6 cellular contexts compared by ENCODE assay signal in the genomic region with DNA sequence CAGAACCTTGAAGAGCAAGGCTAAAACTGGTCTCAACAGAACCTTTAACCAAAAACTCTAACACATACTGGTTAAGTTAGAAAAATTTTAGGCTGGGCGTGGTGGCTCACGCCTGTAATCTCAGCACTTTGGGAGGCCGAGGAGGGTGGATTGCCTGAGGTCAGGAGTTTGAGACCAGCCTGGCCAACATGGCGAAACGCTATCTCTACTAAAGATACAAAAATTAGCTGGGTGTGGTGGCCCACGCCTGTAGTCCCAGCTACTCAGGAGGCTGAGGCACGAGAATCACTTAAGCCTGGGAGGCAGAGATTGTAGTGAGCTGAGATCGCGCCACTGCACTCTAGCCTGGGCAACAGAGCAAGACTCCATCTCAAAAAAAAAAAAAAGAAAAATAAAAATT. TPM values are rescaled to one million over a fixed set of nuclear protein-coding genes. Genes with fewer than 3 reads are reported as not detected.
DNase-seq lines count a peak whose midpoint lies in the region; ATAC-seq and TF ChIP-seq lines count a peak whose summit lies in the region.
"Not testable (repeated sequence)": the region's sequence is repeated elsewhere in the genome, so short reads cannot be mapped to it uniquely, and the experiment has no call there.

No MANE protein-coding gene starts in this region.

- H3K27ac ChIP-seq in coronary artery (peak overlapping the region in 1 of 2 donors; percentile 2), tibial nerve (peak overlapping the region in 3 of 4 donors; percentile 48 to 79 (median 79))

- not testable (repeated sequence) for TF ChIP-seq EP300 in tibial nerve (IDR thresholded peaks at IDR 0.05)

- ATAC-seq in activated T-helper 17 cell treated with anti-CD3 and anti-CD28 coated beads, Interleukin-2, amount 50 U/mL, for 72 hours (replicated peaks); naive thymus-derived CD8-positive, alpha-beta T cell: not testable (repeated sequence)

- POLR2A ChIA-PET in naive thymus-derived CD8-positive, alpha-beta T cell (lab: Charles Lee) = interaction anchor here (0.7 to 58.8 kb wide), 5 partner anchors 9 to 289 kb away, joined by 3 to 1841 read pairs (median 23); a partner anchor contains a TSS

- H3K36me3 Mint-ChIP-seq in HFFc6 (ENCODE audit: low read depth) = peaks cover 38% of the 10 kb centered on the region
- peaks cover 81% of the 10 kb centered on the region for H3K36me3 Mint-ChIP-seq in T-helper 2 cell treated with Interferon-gamma antibody and Interleukin-4, amounts not matched to agents 5 μg/mL and 100 μg/mL, for 36 hours (ENCODE audit: low read depth)
- peaks cover 100% of the 10 kb centered on the region for H3K36me3 Mint-ChIP-seq in activated T-helper 17 cell treated with anti-CD3 and anti-CD28 coated beads, Interleukin-2, amount 50 U/mL, for 72 hours (ENCODE audit: low read depth)
- peaks cover 9 to 86% (median 39%) of the 10 kb centered on the region in 3 donors for H3K36me3 Mint-ChIP-seq in naive thymus-derived CD8-positive, alpha-beta T cell

- not testable (repeated sequence) for H3K27me3 ChIP-seq in tibial nerve

- H3K27me3 Mint-ChIP-seq in HFFc6 (ENCODE audit: insufficient read depth); T-helper 2 cell treated with Interferon-gamma antibody and Interleukin-4, amounts not matched to agents 5 μg/mL and 100 μg/mL, for 36 hours (ENCODE audit: low read depth); activated T-helper 17 cell treated with anti-CD3 and anti-CD28 coated beads, Interleukin-2, amount 50 U/mL, for 72 hours; naive thymus-derived CD8-positive, alpha-beta T cell: not testable (repeated sequence)

- not testable (repeated sequence) for H3K9me3 ChIP-seq in tibial nerve

- not testable (repeated sequence) for H3K4me3 Mint-ChIP-seq in HFFc6
- peak overlapping the region; percentile 72 for H3K4me3 Mint-ChIP-seq in T-helper 2 cell treated with Interferon-gamma antibody and Interleukin-4, amounts not matched to agents 5 μg/mL and 100 μg/mL, for 36 hours
- peak overlapping the region; percentile 95 for H3K4me3 Mint-ChIP-seq in activated T-helper 17 cell treated with anti-CD3 and anti-CD28 coated beads, Interleukin-2, amount 50 U/mL, for 72 hours
- H3K4me3 Mint-ChIP-seq in naive thymus-derived CD8-positive, alpha-beta T cell = peak overlapping the region; percentile 79 to 98 (median 93)

- WGBS in tibial nerve, 2 donors = 91 to 93% methylated on average over 9 of the region's 9 CpGs

- peaks cover 0 to 100% (median 56%) of the 10 kb centered on the region in 4 donors for H3K4me1 ChIP-seq in tibial nerve

- TF ChIP-seq CTCF in HFFc6 (IDR thresholded peaks at IDR 0.05); coronary artery (IDR thresholded peaks at IDR 0.05); tibial nerve (IDR thresholded peaks at IDR 0.05): not testable (repeated sequence)

- H3K9me3 Mint-ChIP-seq in HFFc6; T-helper 2 cell treated with Interferon-gamma antibody and Interleukin-4, amounts not matched to agents 5 μg/mL and 100 μg/mL, for 36 hours; activated T-helper 17 cell treated with anti-CD3 and anti-CD28 coated beads, Interleukin-2, amount 50 U/mL, for 72 hours; naive thymus-derived CD8-positive, alpha-beta T cell: not testable (repeated sequence)

- peaks cover 0 to 40% (median 12%) of the 10 kb centered on the region in 3 donors for H3K36me3 ChIP-seq in tibial nerve

- peak overlapping the region; percentile 16; the same call in 1 of the 2 replicates for H3K27ac Mint-ChIP-seq in HFFc6
- peak overlapping the region; percentile 70 for H3K27ac Mint-ChIP-seq in T-helper 2 cell treated with Interferon-gamma antibody and Interleukin-4, amounts not matched to agents 5 μg/mL and 100 μg/mL, for 36 hours
- peak overlapping the region; percentile 87 for H3K27ac Mint-ChIP-seq in activated T-helper 17 cell treated with anti-CD3 and anti-CD28 coated beads, Interleukin-2, amount 50 U/mL, for 72 hours
- H3K27ac Mint-ChIP-seq in naive thymus-derived CD8-positive, alpha-beta T cell = peak overlapping the region; percentile 92 to 99 (median 97)

- peaks cover 65% of the 10 kb centered on the region for H3K4me1 Mint-ChIP-seq in HFFc6 (ENCODE audit: low read depth)
- peaks cover 65% of the 10 kb centered on the region for H3K4me1 Mint-ChIP-seq in T-helper 2 cell treated with Interferon-gamma antibody and Interleukin-4, amounts not matched to agents 5 μg/mL and 100 μg/mL, for 36 hours (ENCODE audit: low read depth)
- peaks cover 52% of the 10 kb centered on the region for H3K4me1 Mint-ChIP-seq in activated T-helper 17 cell treated with anti-CD3 and anti-CD28 coated beads, Interleukin-2, amount 50 U/mL, for 72 hours
- H3K4me1 Mint-ChIP-seq in naive thymus-derived CD8-positive, alpha-beta T cell = peaks cover 38 to 98% (median 76%) of the 10 kb centered on the region in 4 donors

- DNase-seq in HFFc6; T-helper 2 cell treated with Interferon-gamma antibody and Interleukin-4, amounts not matched to agents 5 μg/mL and 100 μg/mL, for 36 hours (ENCODE audit: low spot score); coronary artery (ENCODE audit: low spot score); naive thymus-derived CD8-positive, alpha-beta T cell; tibial nerve (ENCODE audit: low spot score in 2 of 2): not testable (repeated sequence)

- TF ChIP-seq POLR2A in tibial nerve (IDR thresholded peaks at IDR 0.05) = not testable (repeated sequence)

- H3K4me3 ChIP-seq in coronary artery = peak overlapping the region; percentile 33
- not testable (repeated sequence) for H3K4me3 ChIP-seq in tibial nerve

RNA-seq across cellular contexts. Expression of a gene that starts 6.3 kb away (rescaled TPM):
- total RNA-seq in HFFc6 (2021; fragmentation: NEBNext Ultra II Directional; extraction: Animal tissue kit (Norgen Biotek cat#: 25700)) = 10 to 100 TPM; 55.2 to 62.0 (median 58.6) TPM
- total RNA-seq in activated T-helper 17 cell treated with anti-CD3 and anti-CD28 coated beads, Interleukin-2, amount 50 U/mL, for 72 hours = 100 to 1,000 TPM in 1 of 2 donors, 10 to 100 TPM in 1; 81.1 to 106 TPM
- 100 to 1,000 TPM; 190 to 191 TPM for total RNA-seq in naive thymus-derived CD8-positive, alpha-beta T cell
- polyA plus RNA-seq in naive thymus-derived CD8-positive, alpha-beta T cell = 100 to 1,000 TPM; 136 to 172 (median 146) TPM
- 10 to 100 TPM; 42.1 to 52.9 (median 48.6) TPM for total RNA-seq in tibial nerve

RNA-seq across cellular contexts. Expression of a gene that starts 15.5 kb away (rescaled TPM):
- 1 to 10 TPM; 7.0 to 9.9 (median 8.7) TPM for total RNA-seq in HFFc6 (2021; fragmentation: NEBNext Ultra II Directional; extraction: Animal tissue kit (Norgen Biotek cat#: 25700))
- total RNA-seq in activated T-helper 17 cell treated with anti-CD3 and anti-CD28 coated beads, Interleukin-2, amount 50 U/mL, for 72 hours = 10 to 100 TPM; 22.8 to 25.2 TPM
- 10 to 100 TPM; 39.9 to 41.5 TPM for total RNA-seq in naive thymus-derived CD8-positive, alpha-beta T cell
- polyA plus RNA-seq in naive thymus-derived CD8-positive, alpha-beta T cell = 10 to 100 TPM in 1 of 3 donors, 1 to 10 TPM in 2; 6.4 to 10.4 (median 7.6) TPM
- total RNA-seq in tibial nerve = 10 to 100 TPM in 3 of 4 donors, 1 to 10 TPM in 1; 5.4 to 27.1 (median 19.9) TPM

RNA-seq across cellular contexts. Expression of a gene that starts 26.6 kb away (rescaled TPM):
- 10 to 100 TPM; 20.8 to 23.4 (median 20.9) TPM for total RNA-seq in HFFc6 (2021; fragmentation: NEBNext Ultra II Directional; extraction: Animal tissue kit (Norgen Biotek cat#: 25700))
- 100 to 1,000 TPM in 1 of 2 donors, 10 to 100 TPM in 1; 84.6 to 112 TPM for total RNA-seq in activated T-helper 17 cell treated with anti-CD3 and anti-CD28 coated beads, Interleukin-2, amount 50 U/mL, for 72 hours
- 100 to 1,000 TPM; 108 to 114 TPM for total RNA-seq in naive thymus-derived CD8-positive, alpha-beta T cell
- polyA plus RNA-seq in naive thymus-derived CD8-positive, alpha-beta T cell = 100 to 1,000 TPM in 2 of 3 donors, 10 to 100 TPM in 1; 68.0 to 172 (median 106) TPM
- total RNA-seq in tibial nerve = 10 to 100 TPM; 25.8 to 35.1 (median 27.8) TPM

RNA-seq across cellular contexts. Expression of a gene that starts 33.2 kb away (rescaled TPM):
- 10 to 100 TPM; 73.9 to 83.0 (median 80.7) TPM for total RNA-seq in HFFc6 (2021; fragmentation: NEBNext Ultra II Directional; extraction: Animal tissue kit (Norgen Biotek cat#: 25700))
- 100 to 1,000 TPM in 1 of 2 donors, 10 to 100 TPM in 1; 89.9 to 159 TPM for total RNA-seq in activated T-helper 17 cell treated with anti-CD3 and anti-CD28 coated beads, Interleukin-2, amount 50 U/mL, for 72 hours
- 10 to 100 TPM; 77.2 to 77.6 TPM for total RNA-seq in naive thymus-derived CD8-positive, alpha-beta T cell
- 100 to 1,000 TPM; 112 to 171 (median 142) TPM for polyA plus RNA-seq in naive thymus-derived CD8-positive, alpha-beta T cell
- 10 to 100 TPM; 59.2 to 72.9 (median 60.4) TPM for total RNA-seq in tibial nerve

RNA-seq across cellular contexts. Expression of a gene that starts 43.9 kb away (rescaled TPM):
- 1 to 10 TPM; 1.4 to 2.1 (median 1.8) TPM for total RNA-seq in HFFc6 (2021; fragmentation: NEBNext Ultra II Directional; extraction: Animal tissue kit (Norgen Biotek cat#: 25700))
- 10 to 100 TPM; 17.2 to 26.5 TPM for total RNA-seq in activated T-helper 17 cell treated with anti-CD3 and anti-CD28 coated beads, Interleukin-2, amount 50 U/mL, for 72 hours
- 10 to 100 TPM; 39.4 to 41.4 TPM for total RNA-seq in naive thymus-derived CD8-positive, alpha-beta T cell
- polyA plus RNA-seq in naive thymus-derived CD8-positive, alpha-beta T cell = 1 to 10 TPM in 2 of 3 donors, under 1 TPM in 1; 0.21 to 1.3 (median 1.1) TPM
- 10 to 100 TPM; 12.0 to 26.1 (median 15.5) TPM for total RNA-seq in tibial nerve

Comparison
In these comparisons a context has a peak if more than half of its experiments do, and no peak if none do; other contexts are left out.
1. H3K27ac Mint-ChIP-seq: peak in every context shown above with its lines; median percentile 97 in naive thymus-derived CD8-positive, alpha-beta T cell; 87 in activated T-helper 17 cell treated with anti-CD3 and anti-CD28 coated beads, Interleukin-2, amount 50 U/mL, for 72 hours; 70 in T-helper 2 cell treated with Interferon-gamma antibody and Interleukin-4, amounts not matched to agents 5 μg/mL and 100 μg/mL, for 36 hours; 16 in HFFc6.